Comparison of ENCODE assay signal across 12 cellular contexts in the genomic region with DNA sequence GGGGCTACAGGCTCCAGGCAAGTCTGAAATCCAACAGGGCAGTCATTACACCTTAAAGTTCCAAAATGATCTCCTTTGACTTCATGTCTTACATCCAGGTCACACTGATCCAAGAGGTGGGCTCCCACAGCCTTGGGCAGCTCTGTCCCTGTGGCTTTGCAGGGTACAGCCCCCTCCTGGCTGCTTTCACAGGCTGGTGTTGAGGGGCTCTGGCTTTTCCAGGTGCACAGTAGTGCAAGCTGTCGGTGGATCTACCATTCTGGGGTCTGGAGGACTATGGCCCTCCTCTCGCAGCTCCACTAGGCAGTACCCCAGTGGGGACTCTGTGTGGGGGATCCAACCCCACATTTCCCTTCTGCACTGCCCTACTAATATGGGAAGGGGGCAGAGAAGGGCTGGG. TPM values are rescaled to one million over a fixed set of nuclear protein-coding genes. Genes with fewer than 3 reads are reported as not detected.
"Had no signal": no experiment of that assay in that cellular context is flagged by ENCODE, and none has a peak within 500 bp of the region (broad histone marks: within the 10 kb centered on the region; RNA-seq: fewer than 3 reads in every experiment).

No MANE protein-coding gene starts in this region.

RNA-seq across cellular contexts. Expression of a gene that starts 6.1 kb away (rescaled TPM):
- total RNA-seq: colonic mucosa; dermis blood vessel endothelial cell; endothelial cell of umbilical vein; fibroblast of villous mesenchyme; gastrocnemius medialis; left lobe of liver; lower leg skin; naive thymus-derived CD4-positive, alpha-beta T cell; omental fat pad; pulmonary artery endothelial cell; sciatic nerve had no signal
- polyA plus RNA-seq: endothelial cell of umbilical vein; naive thymus-derived CD4-positive, alpha-beta T cell; small intestine had no signal

RNA-seq across cellular contexts. Expression of a gene that starts 37.8 kb away (rescaled TPM):
- total RNA-seq: colonic mucosa, dermis blood vessel endothelial cell, endothelial cell of umbilical vein, gastrocnemius medialis, left lobe of liver, lower leg skin had no signal
- polyA plus RNA-seq: naive thymus-derived CD4-positive, alpha-beta T cell had no signal
